Comparison of ENCODE assay signal across 1 cellular context in the genomic region with DNA sequence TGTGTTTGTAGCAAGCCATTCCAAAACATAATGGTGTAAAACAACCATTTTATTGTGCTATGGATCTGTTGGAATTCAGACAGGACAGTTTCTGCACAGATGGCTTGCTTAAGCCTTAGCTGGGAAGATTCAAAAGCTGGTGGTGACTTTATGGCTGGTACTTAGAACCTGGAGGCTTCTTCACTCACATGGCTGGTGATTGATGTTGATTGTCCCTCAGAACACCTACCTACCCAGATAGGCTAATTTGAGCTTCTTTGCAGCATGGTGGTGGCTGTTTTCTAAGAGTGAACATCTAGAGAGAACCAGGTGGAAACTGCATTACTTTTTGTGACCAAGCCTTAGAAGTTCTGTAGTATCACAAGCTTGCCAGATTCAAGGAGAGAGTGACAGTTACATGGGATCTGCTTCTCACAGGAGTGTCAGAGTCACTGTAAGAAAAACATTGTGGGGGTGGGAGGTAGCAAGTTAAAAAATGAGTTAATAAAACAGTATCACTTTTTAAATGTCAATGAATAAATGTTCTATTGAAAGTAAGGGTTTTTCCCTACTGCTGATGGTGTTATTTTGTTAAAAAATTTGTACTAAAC.
TF ChIP-seq lines count a peak whose summit lies in the region.

No MANE protein-coding gene starts in this region.

TF ChIP-seq in IMR-90, 13 proteins besides CTCF, POLR2A, EP300 and RAD21:
- TF ChIP-seq RCOR1 (IDR thresholded peaks at IDR 0.05; ENCODE audit: insufficient replicate concordance, low read length) (no peak), SMC3 (IDR thresholded peaks at IDR 0.05; ENCODE audit: low read depth, low read length) (no peak)
